Comparison of ENCODE assay signal across 8 cellular contexts in genomic region chr9:32552172-32552872, GRCh38. TPM values are rescaled to one million over a fixed set of nuclear protein-coding genes. Genes with fewer than 3 reads are reported as not detected.
DNase-seq lines count a peak whose midpoint lies in the region; ATAC-seq, FAIRE-seq and TF ChIP-seq lines count a peak whose summit lies in the region.

A gene with protein sequence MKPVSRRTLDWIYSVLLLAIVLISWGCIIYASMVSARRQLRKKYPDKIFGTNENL (plus strand): TSS chr9:32552327. CDS start chr9:32552435, 108 bp downstream.
TSS of gene TOPORS (minus strand) at chr9:32552586. CDS start at chr9:32552436, 150 bp downstream.

- peak; percentile 91 to 93 for DNase-seq in HAP-1 (ENCODE audit: low spot score in 2 of 2)
- DNase-seq in MG63, result peak; percentile 84
- peak; percentile 73 to 75 for DNase-seq in SHP77 (lab: John Stamatoyannopoulos, UW)
- peak; percentile 86 for DNase-seq in activated T-helper 9 cell treated with anti-CD3 and anti-CD28 coated beads, Interleukin-2, amount 50 U/mL, for 16 hours (ENCODE audit: low read depth)
- peak; percentile 91 for DNase-seq in fibroblast of pulmonary artery (ENCODE audit: low read depth)
- DNase-seq in nephron progenitor cell, result peak; percentile 85
- DNase-seq in stimulated activated naive CD8-positive, alpha-beta T cell treated with anti-CD3 and anti-CD28 coated beads, Interleukin-15, amount 100 ng/mL, for 72 hours, result peak; percentile 86 to 91

- peak within 1 kb of the TSS; percentile 99 for H3K4me3 Mint-ChIP-seq in nephron progenitor cell
- H3K4me3 Mint-ChIP-seq in stimulated activated naive CD8-positive, alpha-beta T cell treated with anti-CD3 and anti-CD28 coated beads, Interleukin-15, amount 100 ng/mL, for 72 hours, result peak within 1 kb of the TSS; percentile 91 to 100

- ATAC-seq in stimulated activated naive CD8-positive, alpha-beta T cell treated with anti-CD3 and anti-CD28 coated beads, Interleukin-15, amount 100 ng/mL, for 72 hours, result peak; percentile 81

- in situ Hi-C loops in HAP-1 (cut with MboI; ENCODE audit: low sequenced_read_pairs), result no loop called here

- peak within 1 kb of the TSS; percentile 85 for H3K4me3 ChIP-seq in HAP-1
- peak within 1 kb of the TSS; percentile 79 for H3K4me3 ChIP-seq in MG63
- peak within 1 kb of the TSS; percentile 87 for H3K4me3 ChIP-seq in fibroblast of pulmonary artery (replicated peaks; ENCODE audit: low read depth, low read length)

- H3K27me3 ChIP-seq in HAP-1 (ENCODE audit: low read depth) (no peaks in the 10 kb centered on the region), MG63 (no peaks in the 10 kb centered on the region)

- H3K9me3 ChIP-seq in HAP-1 (no peaks in the 10 kb centered on the region), MG63 (no peaks in the 10 kb centered on the region)

- peak; percentile 85 for FAIRE-seq in G401.6 (lab: Jason Lieb, UNC)

- H3K36me3 Mint-ChIP-seq in nephron progenitor cell (ENCODE audit: low read depth), result peaks cover 35% of the 10 kb centered on the region

- H3K4me1 ChIP-seq in HAP-1, result peaks cover 7% of the 10 kb centered on the region; the same call in 1 of the 2 replicates

- no peaks in the 10 kb centered on the region for H3K27me3 Mint-ChIP-seq in nephron progenitor cell (ENCODE audit: low read depth, poor library complexity)
- no peaks in the 10 kb centered on the region for H3K27me3 Mint-ChIP-seq in stimulated activated naive CD8-positive, alpha-beta T cell treated with anti-CD3 and anti-CD28 coated beads, Interleukin-15, amount 100 ng/mL, for 72 hours

- peak within 1 kb of the TSS; percentile 97 for H3K27ac Mint-ChIP-seq in nephron progenitor cell
- peak within 1 kb of the TSS; percentile 99 to 100 for H3K27ac Mint-ChIP-seq in stimulated activated naive CD8-positive, alpha-beta T cell treated with anti-CD3 and anti-CD28 coated beads, Interleukin-15, amount 100 ng/mL, for 72 hours

- peaks cover 5% of the 10 kb centered on the region for H3K36me3 ChIP-seq in HAP-1 (replicated peaks)
- peaks cover 7% of the 10 kb centered on the region for H3K36me3 ChIP-seq in MG63

- peaks cover 9% of the 10 kb centered on the region for H3K9me3 Mint-ChIP-seq in nephron progenitor cell
- H3K9me3 Mint-ChIP-seq in stimulated activated naive CD8-positive, alpha-beta T cell treated with anti-CD3 and anti-CD28 coated beads, Interleukin-15, amount 100 ng/mL, for 72 hours, result no peaks in the 10 kb centered on the region

- peaks cover 21% of the 10 kb centered on the region for H3K4me1 Mint-ChIP-seq in nephron progenitor cell
- peaks cover 57% of the 10 kb centered on the region for H3K4me1 Mint-ChIP-seq in stimulated activated naive CD8-positive, alpha-beta T cell treated with anti-CD3 and anti-CD28 coated beads, Interleukin-15, amount 100 ng/mL, for 72 hours

- no peak for TF ChIP-seq CTCF in fibroblast of pulmonary artery (IDR thresholded peaks at IDR 0.05; ENCODE audit: low read length, missing control alignments)
- no peak for TF ChIP-seq CTCF in nephron progenitor cell (IDR thresholded peaks at IDR 0.05)

RNA-seq across cellular contexts. Expression of the first gene that starts in this region (rescaled TPM):
- 1.7 TPM in 1 of 2 replicates, not detected in the other for total RNA-seq in MG63 (2014; rRNA removed; shearing (Covaris generic); ENCODE audit: low replicate concordance)

RNA-seq across cellular contexts. Expression of gene TOPORS, which starts in this region (rescaled TPM):
- 7.8 and 9.4 TPM in 2 replicates for total RNA-seq in MG63 (2014; rRNA removed; shearing (Covaris generic); ENCODE audit: low replicate concordance)

Comparison
In these comparisons a context has a peak if more than half of its experiments do, and no peak if none do; other contexts are left out.
1. Peak in every context shown above with its lines: DNase-seq, ATAC-seq and H3K4me3 ChIP-seq.